In genomic region chr9:130895038-130895437, GRCh38 we compare ENCODE assay signal across 29 cellular contexts. TPM values are rescaled to one million over a fixed set of nuclear protein-coding genes. Genes with fewer than 3 reads are reported as not detected.
"Had no signal": no experiment of that assay in that cellular context is flagged by ENCODE, and none has a peak within 500 bp of the region (broad histone marks: within the 10 kb centered on the region; RNA-seq: fewer than 3 reads in every experiment).

No MANE protein-coding gene starts in this region.

- H3K79me2 ChIP-seq: hepatocyte, parathyroid adenoma had no signal

- H3K4me2 ChIP-seq: hepatocyte, smooth muscle cell had no signal

- H2AFZ ChIP-seq: hepatocyte, parathyroid adenoma had no signal

- H3K4me3 ChIP-seq: hepatocyte, left lung, lung, sigmoid colon, smooth muscle cell, stomach, suprapubic skin, tibial nerve had no signal

- H3K27ac ChIP-seq: hepatocyte, left lung, parathyroid adenoma, suprapubic skin, tibial nerve, WERI-Rb-1 had no signal

- H3K9me3 ChIP-seq: left lung, sigmoid colon, stomach, suprapubic skin, tibial nerve had no signal

- H3K27me3 Mint-ChIP-seq: activated naive CD4-positive, alpha-beta T cell treated with anti-CD3 and anti-CD28 coated beads, Interleukin-2, amount 50 U/mL, for 24 hours had no signal

- H3K4me1 Mint-ChIP-seq: activated naive CD4-positive, alpha-beta T cell treated with anti-CD3 and anti-CD28 coated beads, Interleukin-2, amount 50 U/mL, for 24 hours had no signal

- H3K9ac ChIP-seq: parathyroid adenoma had no signal

- H3K27ac Mint-ChIP-seq: activated CD8-positive, alpha-beta T cell treated with anti-CD3 and anti-CD28 coated beads, Interleukin-2, amount 10 ng/mL, durations not matched to agents 7 days and 5 days; activated naive CD4-positive, alpha-beta T cell treated with anti-CD3 and anti-CD28 coated beads, Interleukin-2, amount 50 U/mL, for 24 hours; activated T-helper 1 cell treated with anti-CD3 and anti-CD28 coated beads, Interleukin-12 subunit alpha, Interleukin-12 subunit beta, Interleukin-2, Interleukin-4 antibody, amounts not matched to agents 30 ng/mL and 10 ng/mL and 1 ng/mL, durations not matched to agents 14 hours and 24 hours and 36 hours; immature natural killer cell; naive thymus-derived CD8-positive, alpha-beta T cell; stimulated activated memory B cell treated with anti-CD40 and anti-IgM and Interleukin-4, amounts not matched to agents 10 μg/mL and 1 μg/mL and 100 μg/mL, for 72 hours; T-helper 2 cell treated with Interferon-gamma antibody and Interleukin-4, amounts not matched to agents 5 μg/mL and 100 μg/mL, for 36 hours had no signal

- H3K27me3 ChIP-seq: hepatocyte had no signal

- ATAC-seq: activated CD8-positive, alpha-beta T cell treated with anti-CD3 and anti-CD28 coated beads, Interleukin-2, amount 10 ng/mL, durations not matched to agents 7 days and 5 days; esophagus mucosa; left lung; naive thymus-derived CD8-positive, alpha-beta T cell; stimulated activated memory B cell treated with anti-CD40 and anti-IgM and Interleukin-4, amounts not matched to agents 10 μg/mL and 1 μg/mL and 100 μg/mL, for 72 hours had no signal

- H3K4me3 Mint-ChIP-seq: activated CD8-positive, alpha-beta T cell treated with anti-CD3 and anti-CD28 coated beads, Interleukin-2, amount 10 ng/mL, durations not matched to agents 7 days and 5 days; activated naive CD4-positive, alpha-beta T cell treated with anti-CD3 and anti-CD28 coated beads, Interleukin-2, amount 50 U/mL, for 24 hours; activated T-helper 1 cell treated with anti-CD3 and anti-CD28 coated beads, Interleukin-12 subunit alpha, Interleukin-12 subunit beta, Interleukin-2, Interleukin-4 antibody, amounts not matched to agents 30 ng/mL and 10 ng/mL and 1 ng/mL, durations not matched to agents 14 hours and 24 hours and 36 hours; immature natural killer cell; naive thymus-derived CD8-positive, alpha-beta T cell; stimulated activated memory B cell treated with anti-CD40 and anti-IgM and Interleukin-4, amounts not matched to agents 10 μg/mL and 1 μg/mL and 100 μg/mL, for 72 hours; T-helper 2 cell treated with Interferon-gamma antibody and Interleukin-4, amounts not matched to agents 5 μg/mL and 100 μg/mL, for 36 hours had no signal

- FAIRE-seq: endothelial cell of umbilical vein had no signal

- H3K36me3 Mint-ChIP-seq: activated naive CD4-positive, alpha-beta T cell treated with anti-CD3 and anti-CD28 coated beads, Interleukin-2, amount 50 U/mL, for 24 hours; immature natural killer cell; stimulated activated memory B cell treated with anti-CD40 and anti-IgM and Interleukin-4, amounts not matched to agents 10 μg/mL and 1 μg/mL and 100 μg/mL, for 72 hours had no signal

- DNase-seq: activated CD4-positive, alpha-beta T cell treated with anti-CD3 and anti-CD28 coated beads for 1 hour; activated CD4-positive, alpha-beta T cell treated with anti-CD3 and anti-CD28 coated beads, Interleukin-2, amount 50 U/mL, for 1 hour; activated CD8-positive, alpha-beta T cell treated with anti-CD3 and anti-CD28 coated beads, Interleukin-2, amount 10 ng/mL, durations not matched to agents 7 days and 5 days; activated gamma-delta T cell treated with Interleukin-2 at 50 U/mL for 16 hours; central memory CD4-positive, alpha-beta T cell; effector CD8-positive, alpha-beta T cell; foreskin melanocyte; immature natural killer cell; naive thymus-derived CD8-positive, alpha-beta T cell; sigmoid colon; stimulated activated CD4-positive, alpha-beta T cell treated with anti-CD3 and anti-CD28 coated beads, Interleukin-15, amount 100 ng/mL, for 24 hours; stomach; WERI-Rb-1 had no signal

- H3K9me3 Mint-ChIP-seq: activated naive CD4-positive, alpha-beta T cell treated with anti-CD3 and anti-CD28 coated beads, Interleukin-2, amount 50 U/mL, for 24 hours; activated T-helper 1 cell treated with anti-CD3 and anti-CD28 coated beads, Interleukin-12 subunit alpha, Interleukin-12 subunit beta, Interleukin-2, Interleukin-4 antibody, amounts not matched to agents 30 ng/mL and 10 ng/mL and 1 ng/mL, durations not matched to agents 14 hours and 24 hours and 36 hours; immature natural killer cell; naive thymus-derived CD8-positive, alpha-beta T cell; stimulated activated memory B cell treated with anti-CD40 and anti-IgM and Interleukin-4, amounts not matched to agents 10 μg/mL and 1 μg/mL and 100 μg/mL, for 72 hours; T-helper 2 cell treated with Interferon-gamma antibody and Interleukin-4, amounts not matched to agents 5 μg/mL and 100 μg/mL, for 36 hours had no signal

RNA-seq across cellular contexts. Expression of gene QRFP, which starts 1.6 kb away (rescaled TPM):
- total RNA-seq: activated CD8-positive, alpha-beta T cell treated with anti-CD3 and anti-CD28 coated beads, Interleukin-2, amount 10 ng/mL, durations not matched to agents 7 days and 5 days; activated T-helper 1 cell treated with anti-CD3 and anti-CD28 coated beads, Interleukin-12 subunit alpha, Interleukin-12 subunit beta, Interleukin-2, Interleukin-4 antibody, amounts not matched to agents 30 ng/mL and 10 ng/mL and 1 ng/mL, durations not matched to agents 14 hours and 24 hours and 36 hours; dermis blood vessel endothelial cell; endothelial cell of umbilical vein; esophagus mucosa; hepatocyte; kidney epithelial cell; lung; naive thymus-derived CD8-positive, alpha-beta T cell; sigmoid colon; smooth muscle cell; stomach; suprapubic skin; tibial nerve; urinary bladder had no signal
- polyA plus RNA-seq: endothelial cell of umbilical vein; immature natural killer cell; naive thymus-derived CD8-positive, alpha-beta T cell; stomach had no signal

RNA-seq across cellular contexts. Expression of gene FIBCD1, which starts 44.0 kb away (rescaled TPM):
- total RNA-seq: activated CD8-positive, alpha-beta T cell treated with anti-CD3 and anti-CD28 coated beads, Interleukin-2, amount 10 ng/mL, durations not matched to agents 7 days and 5 days; activated T-helper 1 cell treated with anti-CD3 and anti-CD28 coated beads, Interleukin-12 subunit alpha, Interleukin-12 subunit beta, Interleukin-2, Interleukin-4 antibody, amounts not matched to agents 30 ng/mL and 10 ng/mL and 1 ng/mL, durations not matched to agents 14 hours and 24 hours and 36 hours; endothelial cell of umbilical vein; naive thymus-derived CD8-positive, alpha-beta T cell; suprapubic skin; tibial nerve had no signal
- polyA plus RNA-seq: hepatocyte; immature natural killer cell; naive thymus-derived CD8-positive, alpha-beta T cell had no signal
